In the genomic region with DNA sequence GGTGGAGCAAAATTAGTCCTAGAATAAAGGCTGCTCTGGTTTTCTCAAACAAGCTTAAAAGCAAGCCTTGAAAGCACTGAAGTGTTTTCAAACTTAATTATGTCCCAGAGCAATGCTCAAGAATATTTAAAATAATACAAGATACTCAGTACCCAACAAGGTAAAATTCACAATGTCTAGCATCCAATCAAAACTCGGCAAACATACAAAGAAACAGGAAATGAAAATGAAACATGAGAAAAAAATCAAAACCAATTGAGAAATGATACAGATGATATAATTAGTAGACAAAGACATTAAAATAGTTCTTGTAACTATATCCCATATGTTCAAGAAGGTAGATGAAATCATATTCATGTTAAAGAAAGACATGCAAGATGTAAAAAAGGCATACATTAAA, we compare ENCODE assay signal across 25 cellular contexts.
"Had no signal": no experiment of that assay in that cellular context is flagged by ENCODE, and none has a peak within 500 bp of the region (broad histone marks: within the 10 kb centered on the region; RNA-seq: fewer than 3 reads in every experiment).

No MANE protein-coding gene starts in this region.

- H3K4me3 ChIP-seq: esophagus squamous epithelium, heart right ventricle, lung, prostate gland, right atrium auricular region, smooth muscle cell, suprapubic skin, vagina had no signal

- DNase-seq: effector CD8-positive, alpha-beta T cell; erythroblast; esophagus squamous epithelium; foreskin melanocyte; glutamatergic neuron; heart right ventricle; hypothalamus; immature natural killer cell; naive thymus-derived CD4-positive, alpha-beta T cell; nucleus accumbens; stimulated activated CD4-positive, alpha-beta T cell treated with anti-CD3 and anti-CD28 coated beads, Interleukin-12 subunit alpha, Interleukin-12 subunit beta, amount 100 ng/mL, for 4 hours; stimulated activated CD4-positive, alpha-beta T cell treated with anti-CD3 and anti-CD28 coated beads, Interleukin-1b, Interleukin-23, amount 100 ng/mL, for 48 hours; stimulated activated CD4-positive, alpha-beta T cell treated with anti-CD3 and anti-CD28 coated beads, Interleukin-4, amount 100 ng/mL, for 1 hour; stimulated activated CD8-positive, alpha-beta memory T cell treated with anti-CD3 and anti-CD28 coated beads, Interleukin-4, amount 100 ng/mL, for 48 hours; stimulated activated naive CD4-positive, alpha-beta T cell; stimulated activated naive CD8-positive, alpha-beta T cell treated with anti-CD3 and anti-CD28 coated beads, Interleukin-15, amount 100 ng/mL, for 72 hours; trophoblast cell had no signal

- H3K27ac ChIP-seq: esophagus squamous epithelium, heart right ventricle, prostate gland, right atrium auricular region, suprapubic skin, vagina had no signal

- H3K27me3 ChIP-seq: esophagus squamous epithelium, heart right ventricle, right atrium auricular region, suprapubic skin, vagina had no signal

- H3K4me2 ChIP-seq: smooth muscle cell had no signal

- ATAC-seq: heart right ventricle; left lobe of liver; naive thymus-derived CD4-positive, alpha-beta T cell; sciatic nerve; stimulated activated naive CD8-positive, alpha-beta T cell treated with anti-CD3 and anti-CD28 coated beads, Interleukin-15, amount 100 ng/mL, for 72 hours had no signal

- H3K36me3 ChIP-seq: esophagus squamous epithelium, heart right ventricle, prostate gland, right atrium auricular region, suprapubic skin, vagina had no signal

- H3K9me3 ChIP-seq: esophagus squamous epithelium, prostate gland, right atrium auricular region, suprapubic skin, vagina had no signal

- H3K4me1 ChIP-seq: esophagus squamous epithelium, heart right ventricle, prostate gland, right atrium auricular region, suprapubic skin, vagina had no signal
